ENCODE assay signal across 8 cellular contexts in the genomic region with DNA sequence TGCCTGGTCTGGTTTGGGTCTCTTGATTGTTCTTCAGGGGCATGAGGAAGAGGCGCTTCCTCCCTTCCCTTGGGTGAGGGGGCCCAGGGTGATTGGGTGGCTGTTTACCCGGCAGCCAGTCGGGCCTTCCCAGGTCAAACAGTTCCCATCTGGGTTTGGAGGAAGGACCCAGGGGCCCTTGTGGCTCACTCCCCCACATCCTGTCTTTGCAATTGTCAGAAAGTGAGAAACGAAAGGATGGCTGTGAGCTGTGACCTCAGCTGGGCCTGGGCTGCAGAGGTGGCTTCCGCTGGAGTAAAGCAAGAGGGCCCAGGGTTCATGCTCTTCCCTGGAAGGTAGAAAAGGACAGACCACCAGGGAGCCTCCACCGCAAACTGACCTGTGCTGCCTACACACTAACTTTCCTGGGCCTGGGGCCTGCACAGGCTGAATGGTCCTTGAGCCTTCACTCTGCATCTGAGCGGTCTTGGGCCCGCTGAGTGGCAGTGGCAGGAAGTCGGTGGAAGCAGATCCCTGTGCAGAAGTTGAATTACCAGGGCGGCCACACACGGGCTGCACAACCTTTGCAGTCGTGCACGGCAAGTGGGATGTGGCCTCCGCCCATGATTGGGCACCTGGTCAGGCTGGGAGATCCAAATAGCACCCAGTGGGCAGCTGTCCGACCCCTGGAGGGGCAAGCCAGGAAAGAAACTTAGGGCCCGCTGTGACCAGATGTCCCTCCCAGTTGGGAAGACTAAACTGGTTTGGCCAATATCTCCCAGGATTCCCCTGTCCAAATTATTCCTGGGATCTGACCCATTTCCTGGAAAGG. TPM values are rescaled to one million over a fixed set of nuclear protein-coding genes. Genes with fewer than 3 reads are reported as not detected.
DNase-seq lines count a peak whose midpoint lies in the region; ATAC-seq and TF ChIP-seq lines count a peak whose summit lies in the region.

No MANE protein-coding gene starts in this region.

- POLR2A ChIA-PET in naive thymus-derived CD4-positive, alpha-beta T cell (lab: Charles Lee) = interaction anchor here (0.7 to 11.3 kb wide), 14 partner anchors 9 to 141 kb away, joined by 3 to 565 read pairs (median 12); partner anchors contain the start of genes ARHGEF1, ERFL and RPS19

- intact Hi-C loops in naive thymus-derived CD4-positive, alpha-beta T cell (cut with micrococcal nuclease) = loop anchor here (1.0 to 5.0 kb wide), 5 partner anchors 11 to 161 kb away; partner anchors contain the start of genes RPS19 (in 2 of the 2) and RABAC1 (in 1 of the 2)

- peak overlapping the region; percentile 74 for H3K27ac ChIP-seq in naive thymus-derived CD4-positive, alpha-beta T cell (ENCODE audit: low read depth, low read length)
- no peak overlapping the region for H3K27ac ChIP-seq in WERI-Rb-1

- peaks cover 0 to 28% (median 10%) of the 10 kb centered on the region in 3 experiments for H3K36me3 ChIP-seq in naive thymus-derived CD4-positive, alpha-beta T cell (ENCODE audit: control insufficient read depth in 2 of 3, insufficient read depth in 3 of 3, low read length in 3 of 3)
- peaks cover 61% of the 10 kb centered on the region for H3K36me3 ChIP-seq in WERI-Rb-1

- H3K27me3 Mint-ChIP-seq in naive thymus-derived CD4-positive, alpha-beta T cell = no peaks in the 10 kb centered on the region

- no peak for TF ChIP-seq CTCF in WERI-Rb-1 (IDR thresholded peaks at IDR 0.05; ENCODE audit: low read depth, low read length)

- DNase-seq in Daoy (ENCODE audit: low read depth) (peak; percentile 41), NOMO-1 (lab: John Stamatoyannopoulos, UW; ENCODE audit: unreplicated experiment in 2 of 2) (peak; percentile 40 to 49), NCI-H1105 (lab: John Stamatoyannopoulos, UW) (no peak), WERI-Rb-1 (no peak), NCI-H524 (lab: John Stamatoyannopoulos, UW) (no peak)
- DNase-seq in activated effector memory CD4-positive, alpha-beta T cell treated with Interleukin-2 at 50 U/mL for 16 hours = peak; percentile 55
- DNase-seq in naive thymus-derived CD4-positive, alpha-beta T cell = peak; percentile 38 to 77 (median 73)

- H3K4me1 ChIP-seq in naive thymus-derived CD4-positive, alpha-beta T cell (ENCODE audit: control insufficient read depth in 2 of 2, insufficient read depth in 2 of 2, low read length in 2 of 2) = peaks cover 69 to 83% of the 10 kb centered on the region in 2 donors

- H3K9me3 Mint-ChIP-seq in naive thymus-derived CD4-positive, alpha-beta T cell = no peaks in the 10 kb centered on the region

- peaks cover 0 to 22% (median 11%) of the 10 kb centered on the region in 5 donors for H3K36me3 Mint-ChIP-seq in naive thymus-derived CD4-positive, alpha-beta T cell

- no peaks in the 10 kb centered on the region for H3K27me3 ChIP-seq in naive thymus-derived CD4-positive, alpha-beta T cell (ENCODE audit: control insufficient read depth in 2 of 2, insufficient read depth in 2 of 2, low read length in 2 of 2)
- H3K27me3 ChIP-seq in WERI-Rb-1 (ENCODE audit: insufficient read depth, low read depth, severe bottlenecking) = no peaks in the 10 kb centered on the region

- CTCF ChIA-PET in naive thymus-derived CD4-positive, alpha-beta T cell (lab: Charles Lee) = interaction anchor here (0.7 to 8.7 kb wide), 11 partner anchors 9 to 87 kb away, joined by 3 to 151 read pairs (median 6); partner anchors contain the start of genes RABAC1 and RPS19

- H3K4me3 ChIP-seq in naive thymus-derived CD4-positive, alpha-beta T cell (ENCODE audit: low read length) = no peak overlapping the region
- H3K4me3 ChIP-seq in WERI-Rb-1 (ENCODE audit: low read depth, low read length) = no peak overlapping the region

- H3K4me3 Mint-ChIP-seq in naive thymus-derived CD4-positive, alpha-beta T cell = peak overlapping the region; percentile 75 to 93 (median 80)

- H3K4me1 Mint-ChIP-seq in naive thymus-derived CD4-positive, alpha-beta T cell = peaks cover 42 to 86% (median 75%) of the 10 kb centered on the region in 7 donors

- peak overlapping the region; percentile 93 to 99 (median 97) for H3K27ac Mint-ChIP-seq in naive thymus-derived CD4-positive, alpha-beta T cell

- ATAC-seq in GM21515 (IDR thresholded peaks at IDR 0.05; ENCODE audit: unreplicated experiment) = peak; percentile 49
- ATAC-seq in naive thymus-derived CD4-positive, alpha-beta T cell = peak; percentile 50

- H3K9me3 ChIP-seq in naive thymus-derived CD4-positive, alpha-beta T cell (ENCODE audit: control insufficient read depth in 2 of 3, low read length in 3 of 3) = no peaks in the 10 kb centered on the region
- H3K9me3 ChIP-seq in WERI-Rb-1 (ENCODE audit: severe bottlenecking) = no peaks in the 10 kb centered on the region

RNA-seq across cellular contexts. Expression of gene CD79A, which starts 5.3 kb away (rescaled TPM):
- not detected in 2 replicates for total RNA-seq in Daoy (2014; rRNA removed; shearing (Covaris generic))
- total RNA-seq in naive thymus-derived CD4-positive, alpha-beta T cell = 10 to 100 TPM in 1 of 5 experiments, 1 to 10 TPM in 4; 2.6 to 27.9 (median 2.8) TPM
- 10 to 100 TPM in 1 of 2 donors, 1 to 10 TPM in 1; 9.6 to 16.8 TPM for polyA plus RNA-seq in naive thymus-derived CD4-positive, alpha-beta T cell

RNA-seq across cellular contexts. Expression of gene ARHGEF1, which starts 11.2 kb away (rescaled TPM):
- 73.9 and 76.2 TPM in 2 replicates for total RNA-seq in Daoy (2014; rRNA removed; shearing (Covaris generic))
- 1,000 to 10,000 TPM in 4 of 5 experiments, 100 to 1,000 TPM in 1; 662 to 1,236 (median 1,141) TPM for total RNA-seq in naive thymus-derived CD4-positive, alpha-beta T cell
- polyA plus RNA-seq in naive thymus-derived CD4-positive, alpha-beta T cell = 100 to 1,000 TPM; 184 to 367 TPM

RNA-seq across cellular contexts. Expression of gene RPS19, which starts 11.7 kb away (rescaled TPM):
- 2,465 and 2,894 TPM in 2 replicates for total RNA-seq in Daoy (2014; rRNA removed; shearing (Covaris generic))
- 1,000 to 10,000 TPM; 2,739 to 3,712 (median 3,396) TPM for total RNA-seq in naive thymus-derived CD4-positive, alpha-beta T cell
- polyA plus RNA-seq in naive thymus-derived CD4-positive, alpha-beta T cell = 1,000 to 10,000 TPM; 6,645 to 7,822 TPM

RNA-seq across cellular contexts. Expression of gene DMRTC2, which starts 26.9 kb away (rescaled TPM):
- not detected in 2 replicates for total RNA-seq in Daoy (2014; rRNA removed; shearing (Covaris generic))
- under 1 TPM in 1 of 5 experiments, not detected in 4; 0.12 TPM for total RNA-seq in naive thymus-derived CD4-positive, alpha-beta T cell
- not detected for polyA plus RNA-seq in naive thymus-derived CD4-positive, alpha-beta T cell

RNA-seq across cellular contexts. Expression of gene LYPD4, which starts 27.3 kb away (rescaled TPM):
- total RNA-seq in Daoy (2014; rRNA removed; shearing (Covaris generic)) = not detected in 2 replicates
- not detected for total RNA-seq in naive thymus-derived CD4-positive, alpha-beta T cell
- not detected for polyA plus RNA-seq in naive thymus-derived CD4-positive, alpha-beta T cell

Comparison
In these comparisons a context has a peak if more than half of its experiments do, and no peak if none do; other contexts are left out.
1. DNase-seq: peak in Daoy (single experiment), NOMO-1 (2 of 2), activated effector memory CD4-positive, alpha-beta T cell treated with Interleukin-2 at 50 U/mL for 16 hours (single experiment) and naive thymus-derived CD4-positive, alpha-beta T cell (9 of 9); none in NCI-H1105 (single experiment), WERI-Rb-1 (single experiment) and NCI-H524 (0 of 2).